ENCODE assay signal across 1 cellular context in the genomic region with DNA sequence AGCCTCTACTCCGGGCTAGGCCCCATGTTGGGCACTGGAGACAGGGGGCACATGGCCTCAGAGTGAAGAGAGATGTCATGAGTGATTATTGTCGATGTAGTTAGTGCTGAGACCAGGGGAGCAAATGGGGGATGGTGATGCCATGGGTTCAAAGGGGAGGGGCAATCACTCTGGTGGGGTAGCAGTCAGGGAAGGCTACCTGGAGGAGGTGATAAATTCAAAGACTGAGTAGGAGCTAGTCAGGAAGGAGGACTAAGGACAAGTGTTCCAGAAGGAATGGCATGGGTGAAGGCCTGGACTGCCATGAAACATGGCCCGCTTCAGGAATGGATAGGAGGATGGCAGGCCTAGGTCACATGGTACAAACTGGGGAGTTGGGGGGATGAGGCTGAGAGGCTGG.
A peak's percentile ranks its signal among the peaks of the same experiment; 100 is the strongest.
TF ChIP-seq lines count a peak whose summit lies in the region.

No MANE protein-coding gene starts in this region.

TF ChIP-seq in K562, 482 proteins besides CTCF, POLR2A, EP300 and RAD21 (continued from another document):
- TF ChIP-seq, protein P1, sequence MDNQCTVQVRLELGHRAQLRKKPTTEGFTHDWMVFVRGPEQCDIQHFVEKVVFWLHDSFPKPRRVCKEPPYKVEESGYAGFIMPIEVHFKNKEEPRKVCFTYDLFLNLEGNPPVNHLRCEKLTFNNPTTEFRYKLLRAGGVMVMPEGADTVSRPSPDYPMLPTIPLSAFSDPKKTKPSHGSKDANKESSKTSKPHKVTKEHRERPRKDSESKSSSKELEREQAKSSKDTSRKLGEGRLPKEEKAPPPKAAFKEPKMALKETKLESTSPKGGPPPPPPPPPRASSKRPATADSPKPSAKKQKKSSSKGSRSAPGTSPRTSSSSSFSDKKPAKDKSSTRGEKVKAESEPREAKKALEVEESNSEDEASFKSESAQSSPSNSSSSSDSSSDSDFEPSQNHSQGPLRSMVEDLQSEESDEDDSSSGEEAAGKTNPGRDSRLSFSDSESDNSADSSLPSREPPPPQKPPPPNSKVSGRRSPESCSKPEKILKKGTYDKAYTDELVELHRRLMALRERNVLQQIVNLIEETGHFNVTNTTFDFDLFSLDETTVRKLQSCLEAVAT (IDR thresholded peaks at IDR 0.05) = no peak
- TF ChIP-seq C11orf30 (IDR thresholded peaks at IDR 0.05; ENCODE audit: low read depth) (no peak), SRSF3 (IDR thresholded peaks at IDR 0.05; ENCODE audit: insufficient read depth, low read length) (no peak), FOXK1 (CRISPR knock-in tag; IDR thresholded peaks at IDR 0.05; ENCODE audit: borderline replicate concordance) (no peak), MTA1 (IDR thresholded peaks at IDR 0.05; ENCODE audit: borderline replicate concordance) (no peak), ZNF76 (CRISPR knock-in tag; IDR thresholded peaks at IDR 0.05; ENCODE audit: borderline replicate concordance) (no peak), NFRKB (IDR thresholded peaks at IDR 0.05; ENCODE audit: low read depth) (no peak), ETV5 (CRISPR knock-in tag; IDR thresholded peaks at IDR 0.05; ENCODE audit: low read depth) (no peak), MAZ (CRISPR knock-in tag; conservative IDR thresholded peaks at IDR 0.05 in 1 of 2, IDR thresholded peaks at IDR 0.05 in 1 of 2) (no peak), BHLHE40 (IDR thresholded peaks at IDR 0.05; ENCODE audit: low read length) (no peak), RHOXF2B (CRISPR knock-in tag; conservative IDR thresholded peaks at IDR 0.05) (no peak), RBM25 (IDR thresholded peaks at IDR 0.05; ENCODE audit: low read depth, low read length, severe bottlenecking) (peak; percentile 57), ZNF561 (CRISPR knock-in tag; conservative IDR thresholded peaks at IDR 0.05) (no peak), NELFE (IDR thresholded peaks at IDR 0.05; ENCODE audit: insufficient read depth, insufficient read length) (no peak), DNMT1 (IDR thresholded peaks at IDR 0.05) (no peak), E2F3 (CRISPR knock-in tag; IDR thresholded peaks at IDR 0.05) (no peak), ZNF785 (CRISPR knock-in tag; IDR thresholded peaks at IDR 0.05) (no peak), CBX2 (IDR thresholded peaks at IDR 0.05; ENCODE audit: insufficient read depth, low read length, poor library complexity, severe bottlenecking) (no peak), KDM1A (IDR thresholded peaks at IDR 0.05) (0 out of 4 replicates have a peak, but pooled peaks of 1 of the 2 experiments have one; percentile 29), COPS2 (conservative IDR thresholded peaks at IDR 0.05) (no peak), PRMT5 (CRISPR knock-in tag; IDR thresholded peaks at IDR 0.05) (no peak), SUPT5H (IDR thresholded peaks at IDR 0.05) (no peak), SRSF9 (IDR thresholded peaks at IDR 0.05; ENCODE audit: borderline replicate concordance, low read depth, low read length) (no peak), ZNF57 (CRISPR knock-in tag; IDR thresholded peaks at IDR 0.05) (no peak), HNRNPLL (IDR thresholded peaks at IDR 0.05; ENCODE audit: low read depth, low read length, poor library complexity, severe bottlenecking) (no peak), TCF3 (CRISPR knock-in tag; IDR thresholded peaks at IDR 0.05) (no peak), ZNF431 (CRISPR knock-in tag; IDR thresholded peaks at IDR 0.05) (no peak), RFX1 (IDR thresholded peaks at IDR 0.05) (no peak), KHSRP (IDR thresholded peaks at IDR 0.05) (no peak), PML (IDR thresholded peaks at IDR 0.05; ENCODE audit: low read length) (no peak), ZNF124 (CRISPR knock-in tag; IDR thresholded peaks at IDR 0.05) (no peak), RCOR1 (IDR thresholded peaks at IDR 0.05; ENCODE audit: borderline replicate concordance in 1 of 2, low read depth in 2 of 2, low read length in 2 of 2) (0 out of 4 replicates have a peak, but pooled peaks of 1 of the 2 experiments have one; percentile 25), FOXK2 (conservative IDR thresholded peaks at IDR 0.05 in 1 of 2, IDR thresholded peaks at IDR 0.05 in 1 of 2; ENCODE audit: low read depth in 2 of 2) (no peak), BCOR (IDR thresholded peaks at IDR 0.05) (peak; percentile 78), ZNF551 (CRISPR knock-in tag; IDR thresholded peaks at IDR 0.05) (no peak), ZC3H11A (IDR thresholded peaks at IDR 0.05; ENCODE audit: low read depth, low read length) (no peak)
- TF ChIP-seq, protein P2, sequence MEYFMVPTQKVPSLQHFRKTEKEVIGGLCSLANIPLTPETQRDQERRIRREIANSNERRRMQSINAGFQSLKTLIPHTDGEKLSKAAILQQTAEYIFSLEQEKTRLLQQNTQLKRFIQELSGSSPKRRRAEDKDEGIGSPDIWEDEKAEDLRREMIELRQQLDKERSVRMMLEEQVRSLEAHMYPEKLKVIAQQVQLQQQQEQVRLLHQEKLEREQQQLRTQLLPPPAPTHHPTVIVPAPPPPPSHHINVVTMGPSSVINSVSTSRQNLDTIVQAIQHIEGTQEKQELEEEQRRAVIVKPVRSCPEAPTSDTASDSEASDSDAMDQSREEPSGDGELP (CRISPR knock-in tag; IDR thresholded peaks at IDR 0.05; ENCODE audit: borderline replicate concordance) = no peak
- TF ChIP-seq, protein P3, sequence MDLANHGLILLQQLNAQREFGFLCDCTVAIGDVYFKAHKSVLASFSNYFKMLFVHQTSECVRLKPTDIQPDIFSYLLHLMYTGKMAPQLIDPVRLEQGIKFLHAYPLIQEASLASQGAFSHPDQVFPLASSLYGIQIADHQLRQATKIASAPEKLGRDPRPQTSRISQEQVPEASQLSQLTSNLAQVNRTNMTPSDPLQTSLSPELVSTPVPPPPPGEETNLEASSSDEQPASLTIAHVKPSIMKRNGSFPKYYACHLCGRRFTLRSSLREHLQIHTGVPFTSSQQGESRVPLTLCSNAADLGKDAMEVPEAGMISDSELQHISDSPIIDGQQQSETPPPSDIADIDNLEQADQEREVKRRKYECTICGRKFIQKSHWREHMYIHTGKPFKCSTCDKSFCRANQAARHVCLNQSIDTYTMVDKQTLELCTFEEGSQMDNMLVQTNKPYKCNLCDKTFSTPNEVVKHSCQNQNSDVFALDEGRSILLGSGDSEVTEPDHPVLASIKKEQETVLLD (IDR thresholded peaks at IDR 0.05) = no peak
- TF ChIP-seq, protein P4, sequence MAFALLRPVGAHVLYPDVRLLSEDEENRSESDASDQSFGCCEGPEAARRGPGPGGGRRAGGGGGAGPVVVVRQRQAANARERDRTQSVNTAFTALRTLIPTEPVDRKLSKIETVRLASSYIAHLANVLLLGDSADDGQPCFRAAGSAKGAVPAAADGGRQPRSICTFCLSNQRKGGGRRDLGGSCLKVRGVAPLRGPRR (CRISPR knock-in tag; IDR thresholded peaks at IDR 0.05) = no peak
- TF ChIP-seq, protein P5, sequence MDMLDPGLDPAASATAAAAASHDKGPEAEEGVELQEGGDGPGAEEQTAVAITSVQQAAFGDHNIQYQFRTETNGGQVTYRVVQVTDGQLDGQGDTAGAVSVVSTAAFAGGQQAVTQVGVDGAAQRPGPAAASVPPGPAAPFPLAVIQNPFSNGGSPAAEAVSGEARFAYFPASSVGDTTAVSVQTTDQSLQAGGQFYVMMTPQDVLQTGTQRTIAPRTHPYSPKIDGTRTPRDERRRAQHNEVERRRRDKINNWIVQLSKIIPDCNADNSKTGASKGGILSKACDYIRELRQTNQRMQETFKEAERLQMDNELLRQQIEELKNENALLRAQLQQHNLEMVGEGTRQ (CRISPR knock-in tag; IDR thresholded peaks at IDR 0.05) = no peak
- TF ChIP-seq, protein P6, sequence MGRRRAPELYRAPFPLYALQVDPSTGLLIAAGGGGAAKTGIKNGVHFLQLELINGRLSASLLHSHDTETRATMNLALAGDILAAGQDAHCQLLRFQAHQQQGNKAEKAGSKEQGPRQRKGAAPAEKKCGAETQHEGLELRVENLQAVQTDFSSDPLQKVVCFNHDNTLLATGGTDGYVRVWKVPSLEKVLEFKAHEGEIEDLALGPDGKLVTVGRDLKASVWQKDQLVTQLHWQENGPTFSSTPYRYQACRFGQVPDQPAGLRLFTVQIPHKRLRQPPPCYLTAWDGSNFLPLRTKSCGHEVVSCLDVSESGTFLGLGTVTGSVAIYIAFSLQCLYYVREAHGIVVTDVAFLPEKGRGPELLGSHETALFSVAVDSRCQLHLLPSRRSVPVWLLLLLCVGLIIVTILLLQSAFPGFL (CRISPR knock-in tag; IDR thresholded peaks at IDR 0.05) = no peak
- TF ChIP-seq, protein P7, sequence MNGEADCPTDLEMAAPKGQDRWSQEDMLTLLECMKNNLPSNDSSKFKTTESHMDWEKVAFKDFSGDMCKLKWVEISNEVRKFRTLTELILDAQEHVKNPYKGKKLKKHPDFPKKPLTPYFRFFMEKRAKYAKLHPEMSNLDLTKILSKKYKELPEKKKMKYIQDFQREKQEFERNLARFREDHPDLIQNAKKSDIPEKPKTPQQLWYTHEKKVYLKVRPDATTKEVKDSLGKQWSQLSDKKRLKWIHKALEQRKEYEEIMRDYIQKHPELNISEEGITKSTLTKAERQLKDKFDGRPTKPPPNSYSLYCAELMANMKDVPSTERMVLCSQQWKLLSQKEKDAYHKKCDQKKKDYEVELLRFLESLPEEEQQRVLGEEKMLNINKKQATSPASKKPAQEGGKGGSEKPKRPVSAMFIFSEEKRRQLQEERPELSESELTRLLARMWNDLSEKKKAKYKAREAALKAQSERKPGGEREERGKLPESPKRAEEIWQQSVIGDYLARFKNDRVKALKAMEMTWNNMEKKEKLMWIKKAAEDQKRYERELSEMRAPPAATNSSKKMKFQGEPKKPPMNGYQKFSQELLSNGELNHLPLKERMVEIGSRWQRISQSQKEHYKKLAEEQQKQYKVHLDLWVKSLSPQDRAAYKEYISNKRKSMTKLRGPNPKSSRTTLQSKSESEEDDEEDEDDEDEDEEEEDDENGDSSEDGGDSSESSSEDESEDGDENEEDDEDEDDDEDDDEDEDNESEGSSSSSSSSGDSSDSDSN (IDR thresholded peaks at IDR 0.05; ENCODE audit: borderline replicate concordance in 1 of 2, low read depth in 2 of 2, low read length in 2 of 2) = no peak
- TF ChIP-seq, protein P8, sequence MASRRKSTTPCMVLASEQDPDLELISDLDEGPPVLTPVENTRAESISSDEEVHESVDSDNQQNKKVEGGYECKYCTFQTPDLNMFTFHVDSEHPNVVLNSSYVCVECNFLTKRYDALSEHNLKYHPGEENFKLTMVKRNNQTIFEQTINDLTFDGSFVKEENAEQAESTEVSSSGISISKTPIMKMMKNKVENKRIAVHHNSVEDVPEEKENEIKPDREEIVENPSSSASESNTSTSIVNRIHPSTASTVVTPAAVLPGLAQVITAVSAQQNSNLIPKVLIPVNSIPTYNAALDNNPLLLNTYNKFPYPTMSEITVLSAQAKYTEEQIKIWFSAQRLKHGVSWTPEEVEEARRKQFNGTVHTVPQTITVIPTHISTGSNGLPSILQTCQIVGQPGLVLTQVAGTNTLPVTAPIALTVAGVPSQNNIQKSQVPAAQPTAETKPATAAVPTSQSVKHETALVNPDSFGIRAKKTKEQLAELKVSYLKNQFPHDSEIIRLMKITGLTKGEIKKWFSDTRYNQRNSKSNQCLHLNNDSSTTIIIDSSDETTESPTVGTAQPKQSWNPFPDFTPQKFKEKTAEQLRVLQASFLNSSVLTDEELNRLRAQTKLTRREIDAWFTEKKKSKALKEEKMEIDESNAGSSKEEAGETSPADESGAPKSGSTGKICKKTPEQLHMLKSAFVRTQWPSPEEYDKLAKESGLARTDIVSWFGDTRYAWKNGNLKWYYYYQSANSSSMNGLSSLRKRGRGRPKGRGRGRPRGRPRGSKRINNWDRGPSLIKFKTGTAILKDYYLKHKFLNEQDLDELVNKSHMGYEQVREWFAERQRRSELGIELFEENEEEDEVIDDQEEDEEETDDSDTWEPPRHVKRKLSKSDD (conservative IDR thresholded peaks at IDR 0.05; ENCODE audit: low read length) = no peak
- TF ChIP-seq, protein P9, sequence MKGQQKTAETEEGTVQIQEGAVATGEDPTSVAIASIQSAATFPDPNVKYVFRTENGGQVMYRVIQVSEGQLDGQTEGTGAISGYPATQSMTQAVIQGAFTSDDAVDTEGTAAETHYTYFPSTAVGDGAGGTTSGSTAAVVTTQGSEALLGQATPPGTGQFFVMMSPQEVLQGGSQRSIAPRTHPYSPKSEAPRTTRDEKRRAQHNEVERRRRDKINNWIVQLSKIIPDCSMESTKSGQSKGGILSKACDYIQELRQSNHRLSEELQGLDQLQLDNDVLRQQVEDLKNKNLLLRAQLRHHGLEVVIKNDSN (CRISPR knock-in tag; IDR thresholded peaks at IDR 0.05) = 0 out of 2 replicates have a peak, but pooled peaks have one; percentile 20
- TF ChIP-seq, protein P10, sequence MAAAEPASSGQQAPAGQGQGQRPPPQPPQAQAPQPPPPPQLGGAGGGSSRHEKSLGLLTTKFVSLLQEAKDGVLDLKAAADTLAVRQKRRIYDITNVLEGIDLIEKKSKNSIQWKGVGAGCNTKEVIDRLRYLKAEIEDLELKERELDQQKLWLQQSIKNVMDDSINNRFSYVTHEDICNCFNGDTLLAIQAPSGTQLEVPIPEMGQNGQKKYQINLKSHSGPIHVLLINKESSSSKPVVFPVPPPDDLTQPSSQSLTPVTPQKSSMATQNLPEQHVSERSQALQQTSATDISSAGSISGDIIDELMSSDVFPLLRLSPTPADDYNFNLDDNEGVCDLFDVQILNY (CRISPR knock-in tag; IDR thresholded peaks at IDR 0.05) = no peak
- TF ChIP-seq, protein P11, sequence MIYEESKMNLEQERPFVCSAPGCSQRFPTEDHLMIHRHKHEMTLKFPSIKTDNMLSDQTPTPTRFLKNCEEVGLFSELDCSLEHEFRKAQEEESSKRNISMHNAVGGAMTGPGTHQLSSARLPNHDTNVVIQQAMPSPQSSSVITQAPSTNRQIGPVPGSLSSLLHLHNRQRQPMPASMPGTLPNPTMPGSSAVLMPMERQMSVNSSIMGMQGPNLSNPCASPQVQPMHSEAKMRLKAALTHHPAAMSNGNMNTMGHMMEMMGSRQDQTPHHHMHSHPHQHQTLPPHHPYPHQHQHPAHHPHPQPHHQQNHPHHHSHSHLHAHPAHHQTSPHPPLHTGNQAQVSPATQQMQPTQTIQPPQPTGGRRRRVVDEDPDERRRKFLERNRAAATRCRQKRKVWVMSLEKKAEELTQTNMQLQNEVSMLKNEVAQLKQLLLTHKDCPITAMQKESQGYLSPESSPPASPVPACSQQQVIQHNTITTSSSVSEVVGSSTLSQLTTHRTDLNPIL (CRISPR knock-in tag; IDR thresholded peaks at IDR 0.05) = no peak
TF ChIP-seq in K562: peak in this region for 8.
